15 cellular contexts compared by ENCODE assay signal in genomic region chr3:148087601-148088371, GRCh38.
DNase-seq lines count a peak whose midpoint lies in the region; ATAC-seq and TF ChIP-seq lines count a peak whose summit lies in the region.
"Had no signal": no experiment of that assay in that cellular context is flagged by ENCODE, and none has a peak within 500 bp of the region (broad histone marks: within the 10 kb centered on the region; RNA-seq: fewer than 3 reads in every experiment).

No MANE protein-coding gene starts in this region.

- H3K36me3 Mint-ChIP-seq in GM23338 (ENCODE audit: low read depth) (no peaks in the 10 kb centered on the region), brain (no peaks in the 10 kb centered on the region)
- H3K36me3 Mint-ChIP-seq: CD8-positive, alpha-beta T cell had no signal

- H3K9me3 Mint-ChIP-seq in GM23338 (no peaks in the 10 kb centered on the region), brain (no peaks in the 10 kb centered on the region)

- H3K4me1 ChIP-seq in DND-41 (ENCODE audit: insufficient read depth, low read length), result peaks cover 55% of the 10 kb centered on the region
- peaks cover 1% of the 10 kb centered on the region; the same call in 1 of the 2 replicates for H3K4me1 ChIP-seq in GM23338 (ENCODE audit: insufficient read depth)
- no peaks in the 10 kb centered on the region for H3K4me1 ChIP-seq in mononuclear cell (ENCODE audit: insufficient read depth, low read length)
- H3K4me1 ChIP-seq: HAP-1 had no signal

- ATAC-seq in DND-41 (ENCODE audit: insufficient read depth, low read depth) (peak; percentile 42; the same call in 1 of the 3 replicates), GM23338 (no peak)
- ATAC-seq: CD8-positive, alpha-beta T cell had no signal

- intact Hi-C loops in cardiac septum (cut with DNase I), result no loop called here

- H3K4me3 Mint-ChIP-seq in GM23338 (no peak overlapping the region), brain (peak overlapping the region in 4 of 5 experiments; percentile 23 to 71 (median 44))
- H3K4me3 Mint-ChIP-seq: B cell; CD8-positive, alpha-beta T cell had no signal

- H3K9me3 ChIP-seq in DND-41 (ENCODE audit: insufficient read depth, low read length, severe bottlenecking), result no peaks in the 10 kb centered on the region
- H3K9me3 ChIP-seq in mononuclear cell (ENCODE audit: low read depth, low read length), result no peaks in the 10 kb centered on the region
- H3K9me3 ChIP-seq: BLaER1 treated with 17β-estradiol and CSF1 and Interleukin-3, amounts not matched to agents 10 nM and 100 nM; HAP-1 had no signal

- H3K27me3 Mint-ChIP-seq in GM23338 (ENCODE audit: insufficient read depth, low read depth, poor library complexity) (no peaks in the 10 kb centered on the region), brain (peaks cover 23% of the 10 kb centered on the region)
- H3K27me3 Mint-ChIP-seq: B cell had no signal

- no peaks in the 10 kb centered on the region for H3K27me3 ChIP-seq in DND-41 (ENCODE audit: insufficient read depth, low read length, poor library complexity)
- H3K27me3 ChIP-seq in GM23338 (ENCODE audit: insufficient read depth), result no peaks in the 10 kb centered on the region
- H3K27me3 ChIP-seq in mononuclear cell (ENCODE audit: insufficient read depth, low read length), result no peaks in the 10 kb centered on the region
- H3K27me3 ChIP-seq: BLaER1 treated with 17β-estradiol and CSF1 and Interleukin-3, amounts not matched to agents 10 nM and 100 nM had no signal

- H3K4me3 ChIP-seq in DND-41 (ENCODE audit: low read depth in 1 of 2, low read length in 2 of 2) (no peak overlapping the region), GM23338 (no peak overlapping the region), mononuclear cell (ENCODE audit: low read length) (peak overlapping the region; percentile 2)
- H3K4me3 ChIP-seq: BLaER1 treated with 17β-estradiol and CSF1 and Interleukin-3, amounts not matched to agents 10 nM and 100 nM; HAP-1 had no signal

- H3K9ac ChIP-seq in DND-41 (ENCODE audit: low read depth, low read length), result no peak overlapping the region
- H3K9ac ChIP-seq: BLaER1 treated with 17β-estradiol and CSF1 and Interleukin-3, amounts not matched to agents 10 nM and 100 nM had no signal

- H4K20me1 ChIP-seq in DND-41 (ENCODE audit: insufficient read depth, low read length) (no peaks in the 10 kb centered on the region), GM23338 (replicated peaks; ENCODE audit: insufficient read depth) (no peaks in the 10 kb centered on the region)
- H4K20me1 ChIP-seq: BLaER1 treated with 17β-estradiol and CSF1 and Interleukin-3, amounts not matched to agents 10 nM and 100 nM had no signal

- peaks cover 2% of the 10 kb centered on the region; the same call in 1 of the 3 replicates for H3K4me1 Mint-ChIP-seq in GM23338
- peaks cover 29% of the 10 kb centered on the region for H3K4me1 Mint-ChIP-seq in brain
- H3K4me1 Mint-ChIP-seq: B cell had no signal

- H3K36me3 ChIP-seq in DND-41 (ENCODE audit: insufficient read depth, low read length), result no peaks in the 10 kb centered on the region
- H3K36me3 ChIP-seq in GM23338 (ENCODE audit: insufficient read depth), result no peaks in the 10 kb centered on the region
- H3K36me3 ChIP-seq: BLaER1 treated with 17β-estradiol and CSF1 and Interleukin-3, amounts not matched to agents 10 nM and 100 nM; HAP-1 had no signal

- DNase-seq in DND-41 (peak; percentile 10), GM23338 (ENCODE audit: low spot score) (no peak), GM19240 (ENCODE audit: insufficient read length, low spot score) (no peak), cardiac septum (ENCODE audit: low spot score) (no peak)
- no peak for DNase-seq in activated CD4-positive, alpha-beta T cell treated with anti-CD3 and anti-CD28 coated beads for 48 hours
- DNase-seq: 8988T, Calu3, DMS79 treated with DMSO at 0.1 percent for 48 hours, EL had no signal

- H3K79me2 ChIP-seq in DND-41 (ENCODE audit: insufficient read depth, low read length), result no peaks in the 10 kb centered on the region
- H3K79me2 ChIP-seq in GM23338 (replicated peaks; ENCODE audit: insufficient read depth), result no peaks in the 10 kb centered on the region

- H3K27ac ChIP-seq in DND-41 (ENCODE audit: low read length) (peak overlapping the region; percentile 67), GM23338 (ENCODE audit: low read depth) (no peak overlapping the region)
- H3K27ac ChIP-seq: BLaER1 treated with 17β-estradiol and CSF1 and Interleukin-3, amounts not matched to agents 10 nM and 100 nM had no signal

- H2AFZ ChIP-seq in DND-41 (ENCODE audit: low read depth, low read length) (no peak overlapping the region; the same call in 1 of the 2 replicates), GM23338 (no peak overlapping the region; the same call in 1 of the 2 replicates)

- H3K27ac Mint-ChIP-seq in GM23338, result peak overlapping the region; percentile 24; the same call in 1 of the 2 replicates
- H3K27ac Mint-ChIP-seq in brain, result peak overlapping the region in 4 of 5 experiments; percentile 27 to 92 (median 82)
- H3K27ac Mint-ChIP-seq: B cell; CD8-positive, alpha-beta T cell had no signal

- no peak for TF ChIP-seq CTCF in DND-41 (IDR thresholded peaks at IDR 0.05; ENCODE audit: borderline replicate concordance, extremely low read depth, low read length, poor library complexity, severe bottlenecking)
- TF ChIP-seq CTCF in GM23338 (conservative IDR thresholded peaks at IDR 0.05; ENCODE audit: low read depth in 2 of 2), result no peak
- no peak for TF ChIP-seq CTCF in brain (conservative IDR thresholded peaks at IDR 0.05)

- H3K4me2 ChIP-seq in DND-41 (ENCODE audit: insufficient read depth, low read length) (no peak overlapping the region), GM23338 (no peak overlapping the region)
- H3K4me2 ChIP-seq: BLaER1 treated with 17β-estradiol and CSF1 and Interleukin-3, amounts not matched to agents 10 nM and 100 nM had no signal

- H3K9me2 ChIP-seq in GM23338 (ENCODE audit: insufficient read depth), result no peaks in the 10 kb centered on the region

- H3F3A ChIP-seq in GM23338 (replicated peaks; ENCODE audit: low read depth), result no peaks in the 10 kb centered on the region

TF ChIP-seq in GM23338, 12 proteins besides CTCF, POLR2A, EP300 and RAD21 (continues in another document):
- TF ChIP-seq, protein P1, sequence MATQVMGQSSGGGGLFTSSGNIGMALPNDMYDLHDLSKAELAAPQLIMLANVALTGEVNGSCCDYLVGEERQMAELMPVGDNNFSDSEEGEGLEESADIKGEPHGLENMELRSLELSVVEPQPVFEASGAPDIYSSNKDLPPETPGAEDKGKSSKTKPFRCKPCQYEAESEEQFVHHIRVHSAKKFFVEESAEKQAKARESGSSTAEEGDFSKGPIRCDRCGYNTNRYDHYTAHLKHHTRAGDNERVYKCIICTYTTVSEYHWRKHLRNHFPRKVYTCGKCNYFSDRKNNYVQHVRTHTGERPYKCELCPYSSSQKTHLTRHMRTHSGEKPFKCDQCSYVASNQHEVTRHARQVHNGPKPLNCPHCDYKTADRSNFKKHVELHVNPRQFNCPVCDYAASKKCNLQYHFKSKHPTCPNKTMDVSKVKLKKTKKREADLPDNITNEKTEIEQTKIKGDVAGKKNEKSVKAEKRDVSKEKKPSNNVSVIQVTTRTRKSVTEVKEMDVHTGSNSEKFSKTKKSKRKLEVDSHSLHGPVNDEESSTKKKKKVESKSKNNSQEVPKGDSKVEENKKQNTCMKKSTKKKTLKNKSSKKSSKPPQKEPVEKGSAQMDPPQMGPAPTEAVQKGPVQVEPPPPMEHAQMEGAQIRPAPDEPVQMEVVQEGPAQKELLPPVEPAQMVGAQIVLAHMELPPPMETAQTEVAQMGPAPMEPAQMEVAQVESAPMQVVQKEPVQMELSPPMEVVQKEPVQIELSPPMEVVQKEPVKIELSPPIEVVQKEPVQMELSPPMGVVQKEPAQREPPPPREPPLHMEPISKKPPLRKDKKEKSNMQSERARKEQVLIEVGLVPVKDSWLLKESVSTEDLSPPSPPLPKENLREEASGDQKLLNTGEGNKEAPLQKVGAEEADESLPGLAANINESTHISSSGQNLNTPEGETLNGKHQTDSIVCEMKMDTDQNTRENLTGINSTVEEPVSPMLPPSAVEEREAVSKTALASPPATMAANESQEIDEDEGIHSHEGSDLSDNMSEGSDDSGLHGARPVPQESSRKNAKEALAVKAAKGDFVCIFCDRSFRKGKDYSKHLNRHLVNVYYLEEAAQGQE (IDR thresholded peaks at IDR 0.05; ENCODE audit: unreplicated experiment), result no peak
- no peak for TF ChIP-seq ZNF114 (CRISPR knock-in tag; IDR thresholded peaks at IDR 0.05)
- TF ChIP-seq NANOG (IDR thresholded peaks at IDR 0.05; ENCODE audit: borderline replicate concordance), result no peak
- TF ChIP-seq STAT1 (IDR thresholded peaks at IDR 0.05; ENCODE audit: unreplicated experiment), result no peak
- no peak for TF ChIP-seq ETS1 (IDR thresholded peaks at IDR 0.05)
- no peak for TF ChIP-seq ZNF331 (CRISPR knock-in tag; IDR thresholded peaks at IDR 0.05; ENCODE audit: low read depth)
- TF ChIP-seq EZH2phosphoT487 (IDR thresholded peaks at IDR 0.05; ENCODE audit: unreplicated experiment), result no peak
- no peak for TF ChIP-seq CREB1 (CRISPR knock-in tag; IDR thresholded peaks at IDR 0.05; ENCODE audit: low read depth)
